17 cellular contexts compared by ENCODE assay signal in the genomic region with DNA sequence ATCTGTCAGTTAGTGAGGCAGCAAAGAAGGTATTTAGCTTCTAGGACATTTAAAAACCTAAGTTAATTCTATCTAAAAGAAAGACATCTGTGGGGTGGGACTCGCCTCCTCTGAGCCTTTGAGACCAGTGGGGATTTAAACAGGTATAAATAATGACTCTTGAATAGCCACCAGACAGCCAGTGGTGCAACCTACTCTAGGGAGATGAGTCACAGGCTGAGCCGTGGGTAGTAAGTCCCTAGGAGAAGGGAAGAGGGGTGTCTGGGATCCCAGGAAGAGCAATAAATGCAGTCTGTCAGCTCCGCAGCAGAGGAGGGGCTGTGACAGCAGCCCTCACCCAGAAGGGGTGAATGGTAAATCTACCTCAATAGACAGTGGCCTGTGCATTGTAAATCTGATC. TPM values are rescaled to one million over a fixed set of nuclear protein-coding genes. Genes with fewer than 3 reads are reported as not detected.
DNase-seq lines count a peak whose midpoint lies in the region; ATAC-seq and TF ChIP-seq lines count a peak whose summit lies in the region.
"Had no signal": no experiment of that assay in that cellular context is flagged by ENCODE, and none has a peak within 500 bp of the region (broad histone marks: within the 10 kb centered on the region; RNA-seq: fewer than 3 reads in every experiment).

No MANE protein-coding gene starts in this region.

- POLR2A ChIA-PET in SK-N-SH (lab: Yijun Ruan, JAX), result no interaction called here

- CTCF ChIA-PET in SK-N-SH (lab: Yijun Ruan, JAX), result interaction anchor here (0.6 kb wide), 2 partner anchors 10 to 443 kb away, joined by 3 read pairs; no protein-coding TSS in a partner anchor

- TF ChIP-seq POLR2A in erythroblast (IDR thresholded peaks at IDR 0.05; ENCODE audit: low read length), result no peak

- no peaks in the 10 kb centered on the region for H3K27me3 ChIP-seq in GM23248 (replicated peaks; ENCODE audit: insufficient read depth)
- no peaks in the 10 kb centered on the region for H3K27me3 ChIP-seq in SK-N-SH (ENCODE audit: insufficient read depth)
- no peaks in the 10 kb centered on the region for H3K27me3 ChIP-seq in osteoblast (ENCODE audit: insufficient read depth, low read length)

- no peaks in the 10 kb centered on the region for H3K9me3 ChIP-seq in GM23248 (ENCODE audit: low read depth)
- H3K9me3 ChIP-seq in SK-N-SH, result no peaks in the 10 kb centered on the region
- no peaks in the 10 kb centered on the region for H3K9me3 ChIP-seq in osteoblast (ENCODE audit: low read depth, low read length)

- no peak for TF ChIP-seq CTCF in SK-N-SH (IDR thresholded peaks at IDR 0.05)
- TF ChIP-seq CTCF in fibroblast of pulmonary artery (IDR thresholded peaks at IDR 0.05; ENCODE audit: low read length, missing control alignments), result no peak
- no peak for TF ChIP-seq CTCF in osteoblast (IDR thresholded peaks at IDR 0.05; ENCODE audit: extremely low read depth, low read depth, low read length)

- 19% methylated on average over 2 to 3 of the region's 3 CpGs for WGBS in GM23248 (ENCODE audit: low coverage in 1 of 2, low lambda C conversion rate in 2 of 2, missing lambda C conversion rate in 2 of 2), 2 experiments
- WGBS in SK-N-SH (ENCODE audit: low lambda C conversion rate), result 35% methylated on average over 3 of the region's 3 CpGs

- H3K36me3 Mint-ChIP-seq in activated naive CD8-positive, alpha-beta T cell treated with anti-CD3 and anti-CD28 coated beads for 36 hours, result peaks cover 2% of the 10 kb centered on the region

- no peak overlapping the region for H3K27ac ChIP-seq in GM23248
- no peak overlapping the region for H3K27ac ChIP-seq in SK-N-SH (ENCODE audit: low read depth in 2 of 2, low read length in 1 of 2)
- no peak overlapping the region for H3K27ac ChIP-seq in osteoblast (ENCODE audit: low read depth, low read length)

- H2AFZ ChIP-seq in GM23248 (no peak overlapping the region), SK-N-SH (ENCODE audit: low read depth) (no peak overlapping the region), osteoblast (ENCODE audit: low read length) (no peak overlapping the region)

- H3K36me3 ChIP-seq in GM23248 (ENCODE audit: low read depth), result no peaks in the 10 kb centered on the region
- H3K36me3 ChIP-seq in SK-N-SH (replicated peaks in 1 of 2; ENCODE audit: control insufficient read depth in 1 of 2, insufficient read depth in 2 of 2, low read length in 1 of 2), result peaks cover 0 to 2% of the 10 kb centered on the region in 2 experiments
- no peaks in the 10 kb centered on the region for H3K36me3 ChIP-seq in osteoblast (ENCODE audit: insufficient read depth, low read length)

- H3F3A ChIP-seq in GM23248 (ENCODE audit: insufficient read depth), result peaks cover 7% of the 10 kb centered on the region; the same call in 1 of the 2 replicates
- H3F3A ChIP-seq in SK-N-SH (replicated peaks; ENCODE audit: insufficient read depth), result peaks cover 3% of the 10 kb centered on the region

- H3K27me3 Mint-ChIP-seq in activated naive CD8-positive, alpha-beta T cell treated with anti-CD3 and anti-CD28 coated beads for 36 hours, result no peaks in the 10 kb centered on the region
- H3K27me3 Mint-ChIP-seq: activated naive CD8-positive, alpha-beta T cell; naive B cell had no signal

- H3K9me2 ChIP-seq in GM23248 (ENCODE audit: insufficient read depth) (no peaks in the 10 kb centered on the region; the same call in 1 of the 2 replicates), SK-N-SH (no peaks in the 10 kb centered on the region)

- H3K79me2 ChIP-seq in GM23248 (ENCODE audit: insufficient read depth) (no peaks in the 10 kb centered on the region), SK-N-SH (ENCODE audit: insufficient read depth) (no peaks in the 10 kb centered on the region), osteoblast (ENCODE audit: insufficient read depth, low read length) (no peaks in the 10 kb centered on the region)

- DNase-seq in GM23248, result peak; percentile 77
- no peak for DNase-seq in SK-N-SH
- peak; percentile 24 for DNase-seq in fibroblast of pulmonary artery (ENCODE audit: low read depth)
- peak; percentile 45 for DNase-seq in osteoblast (ENCODE audit: insufficient read length, low spot score, missing footprints)
- no peak for DNase-seq in erythroblast (lab: John Stamatoyannopoulos, UW)
- DNase-seq in activated naive CD8-positive, alpha-beta T cell treated with anti-CD3 and anti-CD28 coated beads for 36 hours, result no peak
- DNase-seq: activated CD4-positive, alpha-beta T cell treated with anti-CD3 and anti-CD28 coated beads for 1 hour; activated T-cell treated with anti-CD3 and anti-CD28 coated beads for 4 hours; CD4-positive, CD25-positive, alpha-beta regulatory T cell; hypothalamus; naive B cell; NCI-H1930; NCI-H526 treated with DMSO at 0.1 percent for 48 hours; retina had no signal

- no peak overlapping the region for H3K4me3 Mint-ChIP-seq in activated naive CD8-positive, alpha-beta T cell treated with anti-CD3 and anti-CD28 coated beads for 36 hours
- H3K4me3 Mint-ChIP-seq: activated naive CD8-positive, alpha-beta T cell; CD4-positive, CD25-positive, alpha-beta regulatory T cell; naive B cell had no signal

- no peaks in the 10 kb centered on the region for H3K9me3 Mint-ChIP-seq in activated naive CD8-positive, alpha-beta T cell treated with anti-CD3 and anti-CD28 coated beads for 36 hours
- H3K9me3 Mint-ChIP-seq: CD4-positive, CD25-positive, alpha-beta regulatory T cell had no signal

- H3K27ac Mint-ChIP-seq in activated naive CD8-positive, alpha-beta T cell treated with anti-CD3 and anti-CD28 coated beads for 36 hours, result no peak overlapping the region
- H3K27ac Mint-ChIP-seq: activated naive CD8-positive, alpha-beta T cell; CD4-positive, CD25-positive, alpha-beta regulatory T cell; naive B cell had no signal

- H3K4me1 Mint-ChIP-seq in activated naive CD8-positive, alpha-beta T cell treated with anti-CD3 and anti-CD28 coated beads for 36 hours, result no peaks in the 10 kb centered on the region
- H3K4me1 Mint-ChIP-seq: CD4-positive, CD25-positive, alpha-beta regulatory T cell had no signal

- H3K4me3 ChIP-seq in GM23248, result no peak overlapping the region
- no peak overlapping the region for H3K4me3 ChIP-seq in SK-N-SH (ENCODE audit: low read depth in 2 of 2, low read length in 1 of 2)
- H3K4me3 ChIP-seq in fibroblast of pulmonary artery (replicated peaks; ENCODE audit: low read depth, low read length), result no peak overlapping the region
- H3K4me3 ChIP-seq in osteoblast (ENCODE audit: insufficient read depth, low read length), result no peak overlapping the region

- in situ Hi-C loops in GM23248 (cut with MboI), result no loop called here

- H4K20me1 ChIP-seq in GM23248 (ENCODE audit: insufficient read depth), result no peaks in the 10 kb centered on the region
- H4K20me1 ChIP-seq in SK-N-SH (ENCODE audit: insufficient read depth), result no peaks in the 10 kb centered on the region
- no peaks in the 10 kb centered on the region for H4K20me1 ChIP-seq in osteoblast (ENCODE audit: insufficient read depth, low read length)

- H3K4me1 ChIP-seq in GM23248 (ENCODE audit: insufficient read depth) (peaks cover 23% of the 10 kb centered on the region), SK-N-SH (ENCODE audit: control insufficient read depth in 1 of 2, insufficient read depth in 2 of 2, low read depth in 1 of 2, low read length in 1 of 2) (no peaks in the 10 kb centered on the region), osteoblast (ENCODE audit: insufficient read depth, low read length) (peaks cover 10% of the 10 kb centered on the region)

- no peak for TF ChIP-seq EP300 in SK-N-SH (IDR thresholded peaks at IDR 0.05; ENCODE audit: borderline replicate concordance in 1 of 2, low read depth in 1 of 2, low read length in 1 of 2)

- H3K9ac ChIP-seq in GM23248 (no peak overlapping the region), SK-N-SH (no peak overlapping the region)

- no peak for TF ChIP-seq RAD21 in SK-N-SH (IDR thresholded peaks at IDR 0.05; ENCODE audit: low read length)

- ATAC-seq in HG02973 (IDR thresholded peaks at IDR 0.05; ENCODE audit: unreplicated experiment) (no peak), GM18870 (IDR thresholded peaks at IDR 0.05; ENCODE audit: unreplicated experiment) (no peak)

- H3K4me2 ChIP-seq in GM23248 (ENCODE audit: unreplicated experiment) (peak overlapping the region; percentile 49), SK-N-SH (0 out of 2 replicates have a peak overlapping the region, but pooled peaks have one; percentile 8), osteoblast (ENCODE audit: insufficient read depth, low read length) (peak overlapping the region; percentile 43)

TF ChIP-seq in SK-N-SH, 30 proteins besides CTCF, POLR2A, EP300 and RAD21 (continues in another document):
- no peak for TF ChIP-seq GABPA (IDR thresholded peaks at IDR 0.05; ENCODE audit: low read depth)
- TF ChIP-seq, protein P1, sequence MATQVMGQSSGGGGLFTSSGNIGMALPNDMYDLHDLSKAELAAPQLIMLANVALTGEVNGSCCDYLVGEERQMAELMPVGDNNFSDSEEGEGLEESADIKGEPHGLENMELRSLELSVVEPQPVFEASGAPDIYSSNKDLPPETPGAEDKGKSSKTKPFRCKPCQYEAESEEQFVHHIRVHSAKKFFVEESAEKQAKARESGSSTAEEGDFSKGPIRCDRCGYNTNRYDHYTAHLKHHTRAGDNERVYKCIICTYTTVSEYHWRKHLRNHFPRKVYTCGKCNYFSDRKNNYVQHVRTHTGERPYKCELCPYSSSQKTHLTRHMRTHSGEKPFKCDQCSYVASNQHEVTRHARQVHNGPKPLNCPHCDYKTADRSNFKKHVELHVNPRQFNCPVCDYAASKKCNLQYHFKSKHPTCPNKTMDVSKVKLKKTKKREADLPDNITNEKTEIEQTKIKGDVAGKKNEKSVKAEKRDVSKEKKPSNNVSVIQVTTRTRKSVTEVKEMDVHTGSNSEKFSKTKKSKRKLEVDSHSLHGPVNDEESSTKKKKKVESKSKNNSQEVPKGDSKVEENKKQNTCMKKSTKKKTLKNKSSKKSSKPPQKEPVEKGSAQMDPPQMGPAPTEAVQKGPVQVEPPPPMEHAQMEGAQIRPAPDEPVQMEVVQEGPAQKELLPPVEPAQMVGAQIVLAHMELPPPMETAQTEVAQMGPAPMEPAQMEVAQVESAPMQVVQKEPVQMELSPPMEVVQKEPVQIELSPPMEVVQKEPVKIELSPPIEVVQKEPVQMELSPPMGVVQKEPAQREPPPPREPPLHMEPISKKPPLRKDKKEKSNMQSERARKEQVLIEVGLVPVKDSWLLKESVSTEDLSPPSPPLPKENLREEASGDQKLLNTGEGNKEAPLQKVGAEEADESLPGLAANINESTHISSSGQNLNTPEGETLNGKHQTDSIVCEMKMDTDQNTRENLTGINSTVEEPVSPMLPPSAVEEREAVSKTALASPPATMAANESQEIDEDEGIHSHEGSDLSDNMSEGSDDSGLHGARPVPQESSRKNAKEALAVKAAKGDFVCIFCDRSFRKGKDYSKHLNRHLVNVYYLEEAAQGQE (IDR thresholded peaks at IDR 0.05; ENCODE audit: low read depth, low read length), result no peak

RNA-seq across cellular contexts. Expression of a gene that starts 43.1 kb away (rescaled TPM):
- 1.1 TPM in 1 of 2 replicates, not detected in the other for total RNA-seq in GM23248 (2014; rRNA removed; shearing (Covaris generic))
- polyA plus RNA-seq in GM23248 (2016; fragmentation: Nextera tagmentation; extraction: Ambion mirVana) (0.30 and 0.40 TPM in 2 replicates), SK-N-SH (2012; rRNA removed) (0.05 and 0.26 TPM in 2 replicates)
- 0.01 and 0.03 TPM in 2 replicates for polyA plus RNA-seq in SK-N-SH (2012; cell fraction: cytosol; rRNA removed)
- 0.63 and 1.4 TPM in 2 replicates for polyA plus RNA-seq in SK-N-SH (2012; cell fraction: nucleus; rRNA removed)
- total RNA-seq in osteoblast, result 11.2 and 12.7 TPM in 2 replicates
- 1 to 10 TPM; 1.5 to 1.9 TPM for total RNA-seq in activated naive CD8-positive, alpha-beta T cell treated with anti-CD3 and anti-CD28 coated beads for 36 hours

Comparison
In these comparisons a context has a peak if more than half of its experiments do, and no peak if none do; other contexts are left out.
1. DNase-seq: peak in GM23248 (single experiment), fibroblast of pulmonary artery (single experiment) and osteoblast (single experiment); none in SK-N-SH (single experiment), erythroblast (0 of 2) and activated naive CD8-positive, alpha-beta T cell treated with anti-CD3 and anti-CD28 coated beads for 36 hours (single experiment).
2. Peak in every context shown above with its lines, with median percentiles within 50 percentile points of each other: H3K4me2 ChIP-seq.